8 cellular contexts compared by ENCODE assay signal in genomic region chr1:11858968-11859871, GRCh38. TPM values are rescaled to one million over a fixed set of nuclear protein-coding genes. Genes with fewer than 3 reads are reported as not detected.
DNase-seq lines count a peak whose midpoint lies in the region; ATAC-seq, FAIRE-seq and TF ChIP-seq lines count a peak whose summit lies in the region.

No MANE protein-coding gene starts in this region.

- intact Hi-C loops in activated T-helper 2 cell treated with anti-CD3 and anti-CD28 coated beads, Interferon-gamma antibody, Interleukin-2, Interleukin-4, amounts not matched to agents 10 μg/mL and 5 μg/mL and 100 μg/mL, durations not matched to agents 14 hours and 24 hours and 36 hours (cut with micrococcal nuclease): no loop called here
- intact Hi-C loops in heart right ventricle (cut with DNase I): no loop called here

- 2% methylated on average over 51 to 53 of the region's 53 CpGs for WGBS in heart right ventricle, 2 donors

- no peaks in the 10 kb centered on the region for H3K9me3 Mint-ChIP-seq in activated T-helper 2 cell treated with anti-CD3 and anti-CD28 coated beads, Interferon-gamma antibody, Interleukin-2, Interleukin-4, amounts not matched to agents 10 μg/mL and 5 μg/mL and 100 μg/mL, durations not matched to agents 14 hours and 24 hours and 36 hours

- H3K27ac Mint-ChIP-seq in activated T-helper 2 cell treated with anti-CD3 and anti-CD28 coated beads, Interferon-gamma antibody, Interleukin-2, Interleukin-4, amounts not matched to agents 10 μg/mL and 5 μg/mL and 100 μg/mL, durations not matched to agents 14 hours and 24 hours and 36 hours: no peak overlapping the region

- ATAC-seq in heart right ventricle: peak; percentile 65 to 83 (median 78)
- no peak for ATAC-seq in GM18520 (IDR thresholded peaks at IDR 0.05; ENCODE audit: unreplicated experiment)
- ATAC-seq in GM21423 (IDR thresholded peaks at IDR 0.05; ENCODE audit: unreplicated experiment): no peak

- H3K36me3 Mint-ChIP-seq in activated T-helper 2 cell treated with anti-CD3 and anti-CD28 coated beads, Interferon-gamma antibody, Interleukin-2, Interleukin-4, amounts not matched to agents 10 μg/mL and 5 μg/mL and 100 μg/mL, durations not matched to agents 14 hours and 24 hours and 36 hours (ENCODE audit: low read depth): no peaks in the 10 kb centered on the region

- H3K27me3 ChIP-seq in heart right ventricle: peaks cover 6 to 57% (median 44%) of the 10 kb centered on the region in 7 donors

- peak in 6 of 9 donors; percentile 10 to 41 (median 22) for TF ChIP-seq CTCF in heart right ventricle (IDR thresholded peaks at IDR 0.05)

- peak overlapping the region in 6 of 10 donors; percentile 8 to 52 (median 21) for H3K4me3 ChIP-seq in heart right ventricle

- DNase-seq in GM19238 (ENCODE audit: insufficient read length, low spot score) (peak; percentile 71), RCC 7860 (ENCODE audit: low spot score) (peak; percentile 40), heart right ventricle (peak; percentile 66 to 75), smooth muscle cell of the brain vasculature (ENCODE audit: low read depth, low spot score) (peak; percentile 13), DMS153 treated with DMSO at 0.1 percent for 48 hours (lab: John Stamatoyannopoulos, UW; ENCODE audit: unreplicated experiment) (no peak)
- peak; percentile 62 for DNase-seq in activated T-helper 2 cell treated with anti-CD3 and anti-CD28 coated beads, Interferon-gamma antibody, Interleukin-2, Interleukin-4, amounts not matched to agents 10 μg/mL and 5 μg/mL and 100 μg/mL, durations not matched to agents 14 hours and 24 hours and 36 hours (ENCODE audit: low spot score)

- no peaks in the 10 kb centered on the region for H3K4me1 Mint-ChIP-seq in activated T-helper 2 cell treated with anti-CD3 and anti-CD28 coated beads, Interferon-gamma antibody, Interleukin-2, Interleukin-4, amounts not matched to agents 10 μg/mL and 5 μg/mL and 100 μg/mL, durations not matched to agents 14 hours and 24 hours and 36 hours (ENCODE audit: low read depth)

- peaks cover 0 to 13% (median 5%) of the 10 kb centered on the region in 9 donors for H3K4me1 ChIP-seq in heart right ventricle

- no peaks in the 10 kb centered on the region for H3K9me3 ChIP-seq in heart right ventricle

- H3K27me3 Mint-ChIP-seq in activated T-helper 2 cell treated with anti-CD3 and anti-CD28 coated beads, Interferon-gamma antibody, Interleukin-2, Interleukin-4, amounts not matched to agents 10 μg/mL and 5 μg/mL and 100 μg/mL, durations not matched to agents 14 hours and 24 hours and 36 hours (ENCODE audit: low read depth): peaks cover 32% of the 10 kb centered on the region

- H3K36me3 ChIP-seq in heart right ventricle: no peaks in the 10 kb centered on the region

- H3K27ac ChIP-seq in heart right ventricle: peak overlapping the region in 3 of 10 donors; percentile 30 to 87 (median 31)

- H3K4me3 Mint-ChIP-seq in activated T-helper 2 cell treated with anti-CD3 and anti-CD28 coated beads, Interferon-gamma antibody, Interleukin-2, Interleukin-4, amounts not matched to agents 10 μg/mL and 5 μg/mL and 100 μg/mL, durations not matched to agents 14 hours and 24 hours and 36 hours (ENCODE audit: low read depth): no peak overlapping the region

- FAIRE-seq in RCC 7860 (lab: Jason Lieb, UNC): no peak

RNA-seq across cellular contexts. Expression of gene NPPB, which starts 0.5 kb away (rescaled TPM):
- not detected in 2 replicates for total RNA-seq in activated T-helper 2 cell treated with anti-CD3 and anti-CD28 coated beads, Interferon-gamma antibody, Interleukin-2, Interleukin-4, amounts not matched to agents 10 μg/mL and 5 μg/mL and 100 μg/mL, durations not matched to agents 14 hours and 24 hours and 36 hours
- total RNA-seq in heart right ventricle: 1,000 to 10,000 TPM in 1 of 10 donors, 100 to 1,000 TPM in 5, 10 to 100 TPM in 1, 1 to 10 TPM in 3; 1.1 to 4,616 (median 291) TPM
- polyA plus RNA-seq in heart right ventricle: over 10,000 TPM in 1 of 2 donors, 10 to 100 TPM in 1; 46.2 to 15,996 TPM

RNA-seq across cellular contexts. Expression of gene NPPA, which starts 11.6 kb away (rescaled TPM):
- total RNA-seq in activated T-helper 2 cell treated with anti-CD3 and anti-CD28 coated beads, Interferon-gamma antibody, Interleukin-2, Interleukin-4, amounts not matched to agents 10 μg/mL and 5 μg/mL and 100 μg/mL, durations not matched to agents 14 hours and 24 hours and 36 hours: not detected in 2 replicates
- total RNA-seq in heart right ventricle: 1,000 to 10,000 TPM in 2 of 10 donors, 100 to 1,000 TPM in 5, 10 to 100 TPM in 2, 1 to 10 TPM in 1; 5.8 to 2,762 (median 663) TPM
- polyA plus RNA-seq in heart right ventricle: 1,000 to 10,000 TPM in 1 of 2 donors, 10 to 100 TPM in 1; 16.4 to 2,201 TPM

RNA-seq across cellular contexts. Expression of gene CLCN6, which starts 53.2 kb away (rescaled TPM):
- 18.8 and 18.9 TPM in 2 replicates for total RNA-seq in activated T-helper 2 cell treated with anti-CD3 and anti-CD28 coated beads, Interferon-gamma antibody, Interleukin-2, Interleukin-4, amounts not matched to agents 10 μg/mL and 5 μg/mL and 100 μg/mL, durations not matched to agents 14 hours and 24 hours and 36 hours
- total RNA-seq in heart right ventricle: 10 to 100 TPM; 13.3 to 20.9 (median 16.9) TPM
- polyA plus RNA-seq in heart right ventricle: 10 to 100 TPM in 1 of 2 donors, 1 to 10 TPM in 1; 9.1 to 13.8 TPM

RNA-seq across cellular contexts. Expression of gene MTHFR, which starts 53.5 kb away (rescaled TPM):
- 18.8 and 21.4 TPM in 2 replicates for total RNA-seq in activated T-helper 2 cell treated with anti-CD3 and anti-CD28 coated beads, Interferon-gamma antibody, Interleukin-2, Interleukin-4, amounts not matched to agents 10 μg/mL and 5 μg/mL and 100 μg/mL, durations not matched to agents 14 hours and 24 hours and 36 hours
- total RNA-seq in heart right ventricle: 10 to 100 TPM; 28.8 to 75.8 (median 40.5) TPM
- polyA plus RNA-seq in heart right ventricle: 10 to 100 TPM; 17.7 to 24.3 TPM

Comparison
In these comparisons a context has a peak if more than half of its experiments do, and no peak if none do; other contexts are left out.
1. ATAC-seq: peak in heart right ventricle (8 of 8); none in GM18520 (single experiment) and GM21423 (single experiment).